22 cellular contexts compared by ENCODE assay signal in genomic region chr10:71375954-71376353, GRCh38. TPM values are rescaled to one million over a fixed set of nuclear protein-coding genes. Genes with fewer than 3 reads are reported as not detected.
DNase-seq lines count a peak whose midpoint lies in the region; ATAC-seq, FAIRE-seq and TF ChIP-seq lines count a peak whose summit lies in the region.
"Had no signal": no experiment of that assay in that cellular context is flagged by ENCODE, and none has a peak within 500 bp of the region (broad histone marks: within the 10 kb centered on the region; RNA-seq: fewer than 3 reads in every experiment).

No MANE protein-coding gene starts in this region.

- H3K27me3 ChIP-seq in HepG2 (ENCODE audit: control insufficient read depth in 1 of 2, insufficient read depth in 2 of 2, low read length in 2 of 2) (peaks cover 0 to 6% of the 10 kb centered on the region in 2 experiments; a peak in 2 of 5 replicates), right lobe of liver (no peaks in the 10 kb centered on the region), PC-9 (ENCODE audit: insufficient read depth, low read depth) (no peaks in the 10 kb centered on the region)
- H3K27me3 ChIP-seq: testis had no signal

- no TSS peak for BruUV-seq in HepG2 (replicated peaks; lab: Mats Ljungman, UMichigan)
- no TSS peak for BruUV-seq in PC-9 (replicated peaks; lab: Mats Ljungman, UMichigan)

- peak overlapping the region; percentile 80 for H3K4me2 ChIP-seq in HepG2 (ENCODE audit: low read depth, low read length)
- H3K4me2 ChIP-seq in PC-9 = peak overlapping the region; percentile 72

- ATAC-seq in HepG2 (no peak), right lobe of liver (no peak), HG02759 (IDR thresholded peaks at IDR 0.05; ENCODE audit: unreplicated experiment) (no peak), HG03565 (IDR thresholded peaks at IDR 0.05; ENCODE audit: unreplicated experiment) (no peak)

- no peaks in the 10 kb centered on the region for H3K36me3 Mint-ChIP-seq in dendritic cell treated with granulocyte-macrophage colony-stimulating factor and Interleukin-4, amounts not matched to agents 40 ng/mL and 50 ng/mL, for 4 days (ENCODE audit: low read depth)
- no peaks in the 10 kb centered on the region for H3K36me3 Mint-ChIP-seq in type B pancreatic cell

- no peak for TF ChIP-seq RAD21 in HepG2 (CRISPR knock-in tag; IDR thresholded peaks at IDR 0.05)

- H3K4me1 ChIP-seq in HepG2 (ENCODE audit: insufficient read depth, low read length) = peaks cover 39% of the 10 kb centered on the region
- H3K4me1 ChIP-seq in right lobe of liver = peaks cover 0 to 8% (median 2%) of the 10 kb centered on the region in 4 donors
- H3K4me1 ChIP-seq in PC-9 (replicated peaks; ENCODE audit: insufficient read depth) = peaks cover 37% of the 10 kb centered on the region
- H3K4me1 ChIP-seq: HAP-1 had no signal

- H2AFZ ChIP-seq in HepG2 (ENCODE audit: low read length) (no peak overlapping the region), PC-9 (no peak overlapping the region)

- in situ Hi-C loops in HepG2 (cut with HindIII; ENCODE audit: extremely low pct_ligation_motif_present, low pct_unique_long_range_greater_than_20kb) = loop anchor here (5.0 kb wide), 1 partner anchor 59 kb away; the partner anchor contains the start of gene SLC29A3

- H4K20me1 ChIP-seq in HepG2 (ENCODE audit: insufficient read depth, low read length) (no peaks in the 10 kb centered on the region), PC-9 (ENCODE audit: insufficient read depth) (no peaks in the 10 kb centered on the region)

- H3K27ac Mint-ChIP-seq in dendritic cell treated with granulocyte-macrophage colony-stimulating factor and Interleukin-4, amounts not matched to agents 40 ng/mL and 50 ng/mL, for 4 days = peak overlapping the region; percentile 91
- no peak overlapping the region for H3K27ac Mint-ChIP-seq in type B pancreatic cell
- H3K27ac Mint-ChIP-seq: endodermal cell had no signal

- DNase-seq in HepG2 (ENCODE audit: low spot score) (peak; percentile 40), right lobe of liver (no peak), PC-9 (no peak), type B pancreatic cell (ENCODE audit: extremely low spot score, unreplicated experiment) (no peak), DMS 273 (lab: John Stamatoyannopoulos, UW; ENCODE audit: unreplicated experiment) (no peak)
- DNase-seq: activated CD8-positive, alpha-beta memory T cell treated with anti-CD3 and anti-CD28 coated beads, Interleukin-2, amount 50 U/mL, for 48 hours; amygdala; cerebellar nuclear complex; DMS153; endodermal cell; mesenchymal stem cell; NCI-H1048; NCI-H82; stimulated activated CD4-positive, alpha-beta T cell treated with anti-CD3 and anti-CD28 coated beads, Interleukin-2, amount 100 ng/mL, for 48 hours; testis had no signal

- H3K9ac ChIP-seq in HepG2 (ENCODE audit: insufficient read depth, low read depth, low read length) = no peak overlapping the region

- no peaks in the 10 kb centered on the region for H3K9me2 ChIP-seq in PC-9 (ENCODE audit: insufficient read depth)

- FAIRE-seq in HepG2 (lab: Jason Lieb, UNC) = no peak
- FAIRE-seq: keratinocyte, RCC 7860 had no signal

- CTCF ChIA-PET in HepG2 (lab: Yijun Ruan, JAX; ENCODE audit: low intra/inter-chr PET ratio, low total read pairs) (interaction anchor here (2.3 kb wide), 1 partner anchor 57 kb away, joined by 9 read pairs; the partner anchor contains the start of gene SLC29A3), PC-9 (lab: Charles Lee) (no interaction called here)

- H3K4me3 ChIP-seq in HepG2 (replicated peaks in 1 of 3; ENCODE audit: insufficient read depth in 1 of 3, low read depth in 2 of 3, low read length in 3 of 3) (no peak overlapping the region), right lobe of liver (no peak overlapping the region), PC-9 (peak overlapping the region; percentile 79; the same call in 1 of the 2 replicates)

- WGBS in HepG2 (ENCODE audit: low lambda C conversion rate) = 45% methylated on average over 3 of the region's 3 CpGs
- WGBS in right lobe of liver (ENCODE audit: insufficient coverage, low coverage, low lambda C conversion rate, missing lambda C conversion rate) = 56% methylated on average over 3 of the region's 3 CpGs

- TF ChIP-seq EP300 in HepG2 (IDR thresholded peaks at IDR 0.05; ENCODE audit: low read depth in 2 of 2, low read length in 2 of 2) = 0 out of 4 replicates have a peak, but pooled peaks of 1 of the 2 experiments have one; percentile 33
- no peak for TF ChIP-seq EP300 in HepG2 (CRISPR knock-in tag; IDR thresholded peaks at IDR 0.05; ENCODE audit: borderline replicate concordance)

- peaks cover 91% of the 10 kb centered on the region for H3K4me1 Mint-ChIP-seq in dendritic cell treated with granulocyte-macrophage colony-stimulating factor and Interleukin-4, amounts not matched to agents 40 ng/mL and 50 ng/mL, for 4 days (ENCODE audit: low read depth)
- peaks cover 9% of the 10 kb centered on the region for H3K4me1 Mint-ChIP-seq in type B pancreatic cell (ENCODE audit: unreplicated experiment)

- H3K27me3 Mint-ChIP-seq in dendritic cell treated with granulocyte-macrophage colony-stimulating factor and Interleukin-4, amounts not matched to agents 40 ng/mL and 50 ng/mL, for 4 days = no peaks in the 10 kb centered on the region
- peaks cover 15% of the 10 kb centered on the region for H3K27me3 Mint-ChIP-seq in type B pancreatic cell

- POLR2A ChIA-PET in HepG2 (lab: Yijun Ruan, JAX) = interaction anchor here (1.3 to 4.2 kb wide), 6 partner anchors 12 to 56 kb away, joined by 4 to 38 read pairs (median 18); partner anchors contain the start of gene SLC29A3
- POLR2A ChIA-PET in PC-9 (lab: Charles Lee; ENCODE audit: unreplicated experiment) = interaction anchor here (0.5 to 1.2 kb wide), 5 partner anchors 10 to 429 kb away, joined by 3 to 8 read pairs (median 4); partner anchors contain the start of gene SLC29A3

- TF ChIP-seq CTCF in HepG2 (CRISPR knock-in tag; IDR thresholded peaks at IDR 0.05) (no peak), right lobe of liver (IDR thresholded peaks at IDR 0.05) (no peak), PC-9 (conservative IDR thresholded peaks at IDR 0.05) (no peak), type B pancreatic cell (conservative IDR thresholded peaks at IDR 0.05) (no peak)

- H3K9me3 Mint-ChIP-seq in dendritic cell treated with granulocyte-macrophage colony-stimulating factor and Interleukin-4, amounts not matched to agents 40 ng/mL and 50 ng/mL, for 4 days = no peaks in the 10 kb centered on the region
- peaks cover 5% of the 10 kb centered on the region for H3K9me3 Mint-ChIP-seq in type B pancreatic cell
- H3K9me3 Mint-ChIP-seq: endodermal cell had no signal

- no peak overlapping the region for H3K27ac ChIP-seq in HepG2 (ENCODE audit: extremely low read length, insufficient read depth, low read length)
- H3K27ac ChIP-seq in right lobe of liver = no peak overlapping the region
- H3K27ac ChIP-seq in PC-9 = peak overlapping the region; percentile 75

- no peak for TF ChIP-seq POLR2A in HepG2 (IDR thresholded peaks at IDR 0.05; ENCODE audit: insufficient read depth in 1 of 2, low read depth in 2 of 2, low read length in 2 of 2)
- TF ChIP-seq POLR2A in right lobe of liver (IDR thresholded peaks at IDR 0.05) = no peak

- peaks cover 22% of the 10 kb centered on the region for H3F3A ChIP-seq in PC-9 (ENCODE audit: insufficient read depth, low read depth)

- no peaks in the 10 kb centered on the region for H3K79me2 ChIP-seq in HepG2 (ENCODE audit: insufficient read depth, low read length)
- no peaks in the 10 kb centered on the region for H3K79me2 ChIP-seq in PC-9 (ENCODE audit: low read depth)

- H3K9me3 ChIP-seq in HepG2 (ENCODE audit: low read length) (no peaks in the 10 kb centered on the region), right lobe of liver (no peaks in the 10 kb centered on the region), PC-9 (ENCODE audit: insufficient read depth, low read depth) (no peaks in the 10 kb centered on the region)
- H3K9me3 ChIP-seq: HAP-1, testis had no signal

- no peaks in the 10 kb centered on the region for H3K36me3 ChIP-seq in HepG2 (replicated peaks in 1 of 2; ENCODE audit: control insufficient read depth in 1 of 2, insufficient read depth in 2 of 2, low read length in 2 of 2)
- H3K36me3 ChIP-seq in right lobe of liver = no peaks in the 10 kb centered on the region
- H3K36me3 ChIP-seq in PC-9 (ENCODE audit: low read depth) = no peaks in the 10 kb centered on the region
- H3K36me3 ChIP-seq: HAP-1 had no signal

- intact Hi-C loops in HepG2 (cut with micrococcal nuclease; ENCODE audit: unreplicated experiment) = loop anchor here (2.0 kb wide), 1 partner anchor 41 kb away; no protein-coding TSS in a partner anchor
- intact Hi-C loops in right lobe of liver (cut with DNase I) = loop anchor here in 1 of 2 donors (5.0 kb wide), 1 partner anchor 59 kb away; the partner anchor contains the start of gene SLC29A3
- intact Hi-C loops in PC-9 (cut with micrococcal nuclease; ENCODE audit: unreplicated experiment) = no loop called here
- intact Hi-C loops in dendritic cell treated with granulocyte-macrophage colony-stimulating factor and Interleukin-4, amounts not matched to agents 40 ng/mL and 50 ng/mL, for 4 days (cut with micrococcal nuclease) = loop anchor here (2.0 kb wide), 1 partner anchor 57 kb away; the partner anchor contains the start of gene SLC29A3

- H3K4me3 Mint-ChIP-seq in dendritic cell treated with granulocyte-macrophage colony-stimulating factor and Interleukin-4, amounts not matched to agents 40 ng/mL and 50 ng/mL, for 4 days = no peak overlapping the region
- H3K4me3 Mint-ChIP-seq in type B pancreatic cell = peak overlapping the region; percentile 59

RNA-seq across cellular contexts. Expression of gene CDH23, which starts 20.8 kb away (rescaled TPM):
- total RNA-seq in HepG2 (2016; rRNA removed; fragmentation: Illumina TruSeq; extraction: Trizol) (not detected in 2 replicates), right lobe of liver (10 to 100 TPM in 1 of 6 experiments, 1 to 10 TPM in 5; 3.3 to 19.7 (median 6.3) TPM), PC-9 (2021) (7.8 and 13.3 TPM in 2 replicates), type B pancreatic cell (ENCODE audit: low replicate concordance) (7.4 and 9.4 TPM in 2 replicates)
- total RNA-seq in HepG2 (2016; cell fraction: cytosol; rRNA removed; fragmentation: Illumina TruSeq; extraction: Trizol; ENCODE audit: low read depth) = 0.35 and 0.71 TPM in 2 replicates
- total RNA-seq in HepG2 (2016; cell fraction: insoluble cytoplasmic fraction; rRNA removed; fragmentation: Illumina TruSeq; extraction: Trizol) = not detected in 2 replicates
- total RNA-seq in HepG2 (2016; cell fraction: membrane; rRNA removed; fragmentation: Illumina TruSeq; extraction: Trizol) = 0.28 TPM in 1 of 2 replicates, not detected in the other
- total RNA-seq in HepG2 (2016; cell fraction: nucleus; rRNA removed; fragmentation: Illumina TruSeq; extraction: Trizol) = not detected in 2 replicates
- polyA plus RNA-seq in HepG2 (2011; rRNA removed) = 0.13 and 0.48 TPM in 2 replicates
- 0.13 and 0.15 TPM in 2 replicates for polyA plus RNA-seq in HepG2 (2011; cell fraction: cytosol; rRNA removed)
- 0.45 and 0.98 TPM in 2 replicates for polyA plus RNA-seq in HepG2 (2011; cell fraction: nucleus; rRNA removed)
- polyA plus RNA-seq in HepG2 (2012) = 0.08 and 0.12 TPM in 2 replicates
- 0.34 and 0.35 TPM in 2 replicates for polyA plus RNA-seq in HepG2 (2016; cell fraction: cytosol; fragmentation: Illumina TruSeq; extraction: Trizol; ENCODE audit: low read depth)
- polyA plus RNA-seq in HepG2 (2016; cell fraction: insoluble cytoplasmic fraction; fragmentation: Illumina TruSeq; extraction: Trizol; ENCODE audit: low read depth) = not detected in 2 replicates
- polyA plus RNA-seq in HepG2 (2016; cell fraction: membrane; fragmentation: Illumina TruSeq; extraction: Trizol; ENCODE audit: low read depth) = not detected in 2 replicates
- polyA plus RNA-seq in HepG2 (2016; cell fraction: nucleus; fragmentation: Illumina TruSeq; extraction: Trizol; ENCODE audit: insufficient read depth, low read depth) = not detected in 2 replicates
- polyA minus RNA-seq in HepG2 (2011; rRNA and poly(A)+ RNA removed; ENCODE audit: low replicate concordance) = 0.12 and 0.14 TPM in 2 replicates
- polyA minus RNA-seq in HepG2 (2011; cell fraction: cytosol; rRNA and poly(A)+ RNA removed) = not detected in 2 replicates
- 0.52 and 0.62 TPM in 2 replicates for polyA minus RNA-seq in HepG2 (2011; cell fraction: nucleus; rRNA and poly(A)+ RNA removed)
- total RNA-seq: osteocyte had no signal

RNA-seq across cellular contexts. Expression of gene SLC29A3, which starts 56.9 kb away (rescaled TPM):
- total RNA-seq in HepG2 (2016; rRNA removed; fragmentation: Illumina TruSeq; extraction: Trizol) (5.3 and 8.6 TPM in 2 replicates), right lobe of liver (10 to 100 TPM in 2 of 6 experiments, 1 to 10 TPM in 4; 5.7 to 17.4 (median 7.7) TPM), PC-9 (2021) (24.1 and 35.7 TPM in 2 replicates), type B pancreatic cell (ENCODE audit: low replicate concordance) (8.8 and 11.1 TPM in 2 replicates)
- 3.3 and 4.1 TPM in 2 replicates for total RNA-seq in HepG2 (2016; cell fraction: cytosol; rRNA removed; fragmentation: Illumina TruSeq; extraction: Trizol; ENCODE audit: low read depth)
- total RNA-seq in HepG2 (2016; cell fraction: insoluble cytoplasmic fraction; rRNA removed; fragmentation: Illumina TruSeq; extraction: Trizol) = 5.0 and 9.4 TPM in 2 replicates
- 6.3 and 7.6 TPM in 2 replicates for total RNA-seq in HepG2 (2016; cell fraction: membrane; rRNA removed; fragmentation: Illumina TruSeq; extraction: Trizol)
- total RNA-seq in HepG2 (2016; cell fraction: nucleus; rRNA removed; fragmentation: Illumina TruSeq; extraction: Trizol) = 9.6 and 10.1 TPM in 2 replicates
- polyA plus RNA-seq in HepG2 (2011; rRNA removed) = 11.8 and 14.4 TPM in 2 replicates
- 11.4 and 13.2 TPM in 2 replicates for polyA plus RNA-seq in HepG2 (2011; cell fraction: cytosol; rRNA removed)
- 10.9 and 11.3 TPM in 2 replicates for polyA plus RNA-seq in HepG2 (2011; cell fraction: nucleus; rRNA removed)
- polyA plus RNA-seq in HepG2 (2012) = 13.5 and 17.5 TPM in 2 replicates
- polyA plus RNA-seq in HepG2 (2016; cell fraction: cytosol; fragmentation: Illumina TruSeq; extraction: Trizol; ENCODE audit: low read depth) = 5.1 and 5.8 TPM in 2 replicates
- 6.5 and 10.2 TPM in 2 replicates for polyA plus RNA-seq in HepG2 (2016; cell fraction: insoluble cytoplasmic fraction; fragmentation: Illumina TruSeq; extraction: Trizol; ENCODE audit: low read depth)
- 8.9 and 9.6 TPM in 2 replicates for polyA plus RNA-seq in HepG2 (2016; cell fraction: membrane; fragmentation: Illumina TruSeq; extraction: Trizol; ENCODE audit: low read depth)
- polyA plus RNA-seq in HepG2 (2016; cell fraction: nucleus; fragmentation: Illumina TruSeq; extraction: Trizol; ENCODE audit: insufficient read depth, low read depth) = 19.0 and 21.6 TPM in 2 replicates
- polyA minus RNA-seq in HepG2 (2011; rRNA and poly(A)+ RNA removed; ENCODE audit: low replicate concordance) = 18.5 and 33.8 TPM in 2 replicates
- polyA minus RNA-seq in HepG2 (2011; cell fraction: cytosol; rRNA and poly(A)+ RNA removed) = 8.6 and 10.2 TPM in 2 replicates
- polyA minus RNA-seq in HepG2 (2011; cell fraction: nucleus; rRNA and poly(A)+ RNA removed) = 11.1 and 12.4 TPM in 2 replicates
